11 cellular contexts compared by ENCODE assay signal in the genomic region with DNA sequence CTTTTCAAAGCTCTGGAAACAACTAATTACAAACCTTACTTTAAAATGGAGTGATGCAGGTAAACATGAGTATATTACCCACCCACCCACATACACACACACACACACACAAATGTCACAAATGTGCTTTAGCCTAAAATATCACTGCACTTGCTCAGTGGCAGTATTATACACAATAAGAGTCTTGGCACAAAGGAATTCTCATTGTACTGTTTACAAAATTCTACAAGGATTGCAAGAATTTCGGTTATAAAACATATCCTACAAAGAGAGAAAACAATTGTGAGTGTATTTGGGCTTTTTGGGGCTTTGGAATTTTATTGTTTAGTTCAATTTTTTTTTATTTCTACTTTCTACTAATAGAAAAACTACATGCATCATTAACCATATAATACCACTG.
DNase-seq lines count a peak whose midpoint lies in the region; ATAC-seq and TF ChIP-seq lines count a peak whose summit lies in the region.
"Had no signal": no experiment of that assay in that cellular context is flagged by ENCODE, and none has a peak within 500 bp of the region (broad histone marks: within the 10 kb centered on the region; RNA-seq: fewer than 3 reads in every experiment).

No MANE protein-coding gene starts in this region.

- whole genome bisulfite sequencing in right cardiac atrium, result 36% methylated on average over 1 of the region's 1 CpG

- no peak overlapping the region for H3K27ac Mint-ChIP-seq in GM23338
- H3K27ac Mint-ChIP-seq in activated T-helper 17 cell treated with anti-CD3 and anti-CD28 coated beads, Interleukin-2, amount 50 U/mL, for 72 hours, result no peak overlapping the region
- H3K27ac Mint-ChIP-seq: naive B cell had no signal

- peaks cover 12% of the 10 kb centered on the region for H3K27me3 Mint-ChIP-seq in GM23338 (ENCODE audit: insufficient read depth, low read depth, poor library complexity)
- H3K27me3 Mint-ChIP-seq in activated T-helper 17 cell treated with anti-CD3 and anti-CD28 coated beads, Interleukin-2, amount 50 U/mL, for 72 hours, result peaks cover 26% of the 10 kb centered on the region

- POLR2A ChIA-PET in RWPE1 (lab: Yijun Ruan, JAX; ENCODE audit: low non-redundant PET), result no interaction called here

- H3K27me3 ChIP-seq in GM23338 (ENCODE audit: insufficient read depth) (no peaks in the 10 kb centered on the region), right cardiac atrium (ENCODE audit: control insufficient read depth, insufficient read depth) (no peaks in the 10 kb centered on the region), stomach smooth muscle (ENCODE audit: control insufficient read depth in 1 of 2, insufficient read depth in 2 of 2, low read length in 2 of 2) (no peaks in the 10 kb centered on the region)

- intact Hi-C loops in right cardiac atrium (cut with DNase I), result loop anchor here in 3 of 4 donors (5.0 to 10.0 kb wide), 3 partner anchors 74 to 129 kb away; no protein-coding TSS in a partner anchor

- TF ChIP-seq CTCF in GM23338 (conservative IDR thresholded peaks at IDR 0.05; ENCODE audit: low read depth in 2 of 2), result no peak
- no peak for TF ChIP-seq CTCF in RWPE1 (conservative IDR thresholded peaks at IDR 0.05; ENCODE audit: low read depth)

- H4K20me1 ChIP-seq in GM23338 (replicated peaks; ENCODE audit: insufficient read depth), result peaks cover 5% of the 10 kb centered on the region; the same call in 1 of the 2 replicates

- H3K36me3 ChIP-seq in GM23338 (ENCODE audit: insufficient read depth), result no peaks in the 10 kb centered on the region
- no peaks in the 10 kb centered on the region for H3K36me3 ChIP-seq in stomach smooth muscle (ENCODE audit: control insufficient read depth in 2 of 2, insufficient read depth in 2 of 2, low read length in 2 of 2)

- peaks cover 57% of the 10 kb centered on the region for H3K4me1 Mint-ChIP-seq in GM23338
- H3K4me1 Mint-ChIP-seq in activated T-helper 17 cell treated with anti-CD3 and anti-CD28 coated beads, Interleukin-2, amount 50 U/mL, for 72 hours, result no peaks in the 10 kb centered on the region

- H3K4me3 ChIP-seq in GM23338 (peak overlapping the region; percentile 87), right cardiac atrium (ENCODE audit: low read length) (peak overlapping the region; percentile 55), stomach smooth muscle (ENCODE audit: low read length in 2 of 2) (peak overlapping the region; percentile 95 to 97)

- peaks cover 83% of the 10 kb centered on the region for H3K79me2 ChIP-seq in GM23338 (replicated peaks; ENCODE audit: insufficient read depth)

- ATAC-seq in GM23338 (no peak), right cardiac atrium (no peak), GM19397 (IDR thresholded peaks at IDR 0.05; ENCODE audit: unreplicated experiment) (no peak), GM18511 (IDR thresholded peaks at IDR 0.05; ENCODE audit: unreplicated experiment) (no peak)
- no peak for ATAC-seq in activated T-helper 17 cell treated with anti-CD3 and anti-CD28 coated beads, Interleukin-2, amount 50 U/mL, for 72 hours (replicated peaks)

- H3K36me3 Mint-ChIP-seq in GM23338 (ENCODE audit: low read depth), result no peaks in the 10 kb centered on the region
- no peaks in the 10 kb centered on the region for H3K36me3 Mint-ChIP-seq in activated T-helper 17 cell treated with anti-CD3 and anti-CD28 coated beads, Interleukin-2, amount 50 U/mL, for 72 hours (ENCODE audit: low read depth)

- H3K4me3 Mint-ChIP-seq in GM23338, result peak overlapping the region; percentile 99
- H3K4me3 Mint-ChIP-seq in activated T-helper 17 cell treated with anti-CD3 and anti-CD28 coated beads, Interleukin-2, amount 50 U/mL, for 72 hours, result peak overlapping the region; percentile 80

- no peaks in the 10 kb centered on the region for H3K9me2 ChIP-seq in GM23338 (ENCODE audit: insufficient read depth)

- CTCF ChIA-PET in RWPE1 (lab: Yijun Ruan, JAX), result interaction anchor here (0.7 kb wide), 2 partner anchors 77 to 130 kb away, joined by 3 read pairs; no protein-coding TSS in a partner anchor

- H3K9me3 ChIP-seq in right cardiac atrium (ENCODE audit: control insufficient read depth, low read length), result no peaks in the 10 kb centered on the region
- no peaks in the 10 kb centered on the region for H3K9me3 ChIP-seq in stomach smooth muscle (ENCODE audit: control insufficient read depth in 2 of 2, low read length in 2 of 2)

- no peaks in the 10 kb centered on the region; the same call in 2 of the 3 replicates for H3K9me3 Mint-ChIP-seq in GM23338
- no peaks in the 10 kb centered on the region for H3K9me3 Mint-ChIP-seq in activated T-helper 17 cell treated with anti-CD3 and anti-CD28 coated beads, Interleukin-2, amount 50 U/mL, for 72 hours

- H3K4me1 ChIP-seq in GM23338 (ENCODE audit: insufficient read depth) (peaks cover 77% of the 10 kb centered on the region), right cardiac atrium (ENCODE audit: control insufficient read depth, insufficient read depth, low read length) (peaks cover 3% of the 10 kb centered on the region), stomach smooth muscle (ENCODE audit: control insufficient read depth, insufficient read depth, low read length) (no peaks in the 10 kb centered on the region)

- no peaks in the 10 kb centered on the region; the same call in 1 of the 2 replicates for H3F3A ChIP-seq in GM23338 (replicated peaks; ENCODE audit: low read depth)

- H2AFZ ChIP-seq in GM23338, result no peak overlapping the region

- DNase-seq in GM23338 (ENCODE audit: low spot score) (no peak), right cardiac atrium (no peak), RWPE1 (ENCODE audit: low spot score) (no peak)
- no peak for DNase-seq in stimulated activated CD4-positive, alpha-beta T cell treated with anti-CD3 and anti-CD28 coated beads, Interleukin-2, amount 100 ng/mL, for 48 hours
- DNase-seq: EL, Karpas-422, naive B cell had no signal

- no peak overlapping the region for H3K27ac ChIP-seq in GM23338 (ENCODE audit: low read depth)
- no peak overlapping the region for H3K27ac ChIP-seq in right cardiac atrium (ENCODE audit: low read length)
- no peak overlapping the region for H3K27ac ChIP-seq in stomach smooth muscle (ENCODE audit: low read length)
- no peak overlapping the region for H3K27ac ChIP-seq in RWPE1

- H3K9ac ChIP-seq in stomach smooth muscle (ENCODE audit: low read length in 2 of 2), result peak overlapping the region in 1 of 2 donors; percentile 96

- H3K4me2 ChIP-seq in GM23338, result peak overlapping the region; percentile 78

TF ChIP-seq in GM23338, 12 proteins besides CTCF, POLR2A, EP300 and RAD21:
- TF ChIP-seq CREB1 (CRISPR knock-in tag; IDR thresholded peaks at IDR 0.05; ENCODE audit: low read depth) (no peak), STAT1 (IDR thresholded peaks at IDR 0.05; ENCODE audit: unreplicated experiment) (no peak), NANOG (IDR thresholded peaks at IDR 0.05; ENCODE audit: borderline replicate concordance) (no peak), ZNF114 (CRISPR knock-in tag; IDR thresholded peaks at IDR 0.05) (no peak), EZH2 (IDR thresholded peaks at IDR 0.05; ENCODE audit: low read depth, unreplicated experiment) (no peak), POLR2AphosphoS5 (IDR thresholded peaks at IDR 0.05; ENCODE audit: low read depth) (no peak), ZNF331 (CRISPR knock-in tag; IDR thresholded peaks at IDR 0.05; ENCODE audit: low read depth) (no peak)
- TF ChIP-seq, protein P1, sequence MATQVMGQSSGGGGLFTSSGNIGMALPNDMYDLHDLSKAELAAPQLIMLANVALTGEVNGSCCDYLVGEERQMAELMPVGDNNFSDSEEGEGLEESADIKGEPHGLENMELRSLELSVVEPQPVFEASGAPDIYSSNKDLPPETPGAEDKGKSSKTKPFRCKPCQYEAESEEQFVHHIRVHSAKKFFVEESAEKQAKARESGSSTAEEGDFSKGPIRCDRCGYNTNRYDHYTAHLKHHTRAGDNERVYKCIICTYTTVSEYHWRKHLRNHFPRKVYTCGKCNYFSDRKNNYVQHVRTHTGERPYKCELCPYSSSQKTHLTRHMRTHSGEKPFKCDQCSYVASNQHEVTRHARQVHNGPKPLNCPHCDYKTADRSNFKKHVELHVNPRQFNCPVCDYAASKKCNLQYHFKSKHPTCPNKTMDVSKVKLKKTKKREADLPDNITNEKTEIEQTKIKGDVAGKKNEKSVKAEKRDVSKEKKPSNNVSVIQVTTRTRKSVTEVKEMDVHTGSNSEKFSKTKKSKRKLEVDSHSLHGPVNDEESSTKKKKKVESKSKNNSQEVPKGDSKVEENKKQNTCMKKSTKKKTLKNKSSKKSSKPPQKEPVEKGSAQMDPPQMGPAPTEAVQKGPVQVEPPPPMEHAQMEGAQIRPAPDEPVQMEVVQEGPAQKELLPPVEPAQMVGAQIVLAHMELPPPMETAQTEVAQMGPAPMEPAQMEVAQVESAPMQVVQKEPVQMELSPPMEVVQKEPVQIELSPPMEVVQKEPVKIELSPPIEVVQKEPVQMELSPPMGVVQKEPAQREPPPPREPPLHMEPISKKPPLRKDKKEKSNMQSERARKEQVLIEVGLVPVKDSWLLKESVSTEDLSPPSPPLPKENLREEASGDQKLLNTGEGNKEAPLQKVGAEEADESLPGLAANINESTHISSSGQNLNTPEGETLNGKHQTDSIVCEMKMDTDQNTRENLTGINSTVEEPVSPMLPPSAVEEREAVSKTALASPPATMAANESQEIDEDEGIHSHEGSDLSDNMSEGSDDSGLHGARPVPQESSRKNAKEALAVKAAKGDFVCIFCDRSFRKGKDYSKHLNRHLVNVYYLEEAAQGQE (IDR thresholded peaks at IDR 0.05; ENCODE audit: unreplicated experiment), result no peak
- TF ChIP-seq, protein P2, sequence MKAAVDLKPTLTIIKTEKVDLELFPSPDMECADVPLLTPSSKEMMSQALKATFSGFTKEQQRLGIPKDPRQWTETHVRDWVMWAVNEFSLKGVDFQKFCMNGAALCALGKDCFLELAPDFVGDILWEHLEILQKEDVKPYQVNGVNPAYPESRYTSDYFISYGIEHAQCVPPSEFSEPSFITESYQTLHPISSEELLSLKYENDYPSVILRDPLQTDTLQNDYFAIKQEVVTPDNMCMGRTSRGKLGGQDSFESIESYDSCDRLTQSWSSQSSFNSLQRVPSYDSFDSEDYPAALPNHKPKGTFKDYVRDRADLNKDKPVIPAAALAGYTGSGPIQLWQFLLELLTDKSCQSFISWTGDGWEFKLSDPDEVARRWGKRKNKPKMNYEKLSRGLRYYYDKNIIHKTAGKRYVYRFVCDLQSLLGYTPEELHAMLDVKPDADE (IDR thresholded peaks at IDR 0.05), result no peak
